In genomic region chr16:1691956-1692355, GRCh38 we compare ENCODE assay signal across 12 cellular contexts. TPM values are rescaled to one million over a fixed set of nuclear protein-coding genes. Genes with fewer than 3 reads are reported as not detected.
DNase-seq lines count a peak whose midpoint lies in the region; TF ChIP-seq lines count a peak whose summit lies in the region.
"Had no signal": no experiment of that assay in that cellular context is flagged by ENCODE, and none has a peak within 500 bp of the region (broad histone marks: within the 10 kb centered on the region; RNA-seq: fewer than 3 reads in every experiment).

No MANE protein-coding gene starts in this region.

- H3K4me1 ChIP-seq in ascending aorta (peaks cover 0 to 9% of the 10 kb centered on the region in 2 donors), ovary (ENCODE audit: insufficient read depth) (no peaks in the 10 kb centered on the region)

- peak; percentile 97 for DNase-seq in A172 (ENCODE audit: low spot score)
- peak; percentile 75 for DNase-seq in HK-2 (ENCODE audit: unreplicated experiment)
- no peak for DNase-seq in ascending aorta (ENCODE audit: low spot score in 2 of 2)
- DNase-seq in glomerular visceral epithelial cell (ENCODE audit: extremely low spot score): peak; percentile 91
- DNase-seq in ovary: no peak
- DNase-seq in DMS 273 treated with DMSO at 0.1 percent for 48 hours (lab: John Stamatoyannopoulos, UW): no peak
- DNase-seq in type B pancreatic cell (ENCODE audit: extremely low spot score, unreplicated experiment): no peak
- DNase-seq in DMS153 (lab: John Stamatoyannopoulos, UW): no peak
- DNase-seq: AML-193; naive thymus-derived CD8-positive, alpha-beta T cell; NCI-H446 had no signal

- H3K4me3 Mint-ChIP-seq in type B pancreatic cell: no peak overlapping the region
- H3K4me3 Mint-ChIP-seq: brain; naive thymus-derived CD8-positive, alpha-beta T cell had no signal

- peaks cover 8% of the 10 kb centered on the region for H3K4me1 Mint-ChIP-seq in type B pancreatic cell (ENCODE audit: unreplicated experiment)
- H3K4me1 Mint-ChIP-seq: brain had no signal

- no peak for TF ChIP-seq POLR2A in ovary (IDR thresholded peaks at IDR 0.05)

- no peak for TF ChIP-seq CTCF in ascending aorta (IDR thresholded peaks at IDR 0.05)
- no peak for TF ChIP-seq CTCF in ovary (IDR thresholded peaks at IDR 0.05)
- TF ChIP-seq CTCF in type B pancreatic cell (conservative IDR thresholded peaks at IDR 0.05): no peak

- peaks cover 50% of the 10 kb centered on the region for H3K36me3 Mint-ChIP-seq in type B pancreatic cell

- H3K36me3 ChIP-seq in ascending aorta (peaks cover 28 to 37% of the 10 kb centered on the region in 2 donors), ovary (no peaks in the 10 kb centered on the region)

- no peaks in the 10 kb centered on the region for H3K9me3 ChIP-seq in ascending aorta
- no peaks in the 10 kb centered on the region for H3K9me3 ChIP-seq in ovary

- H3K27ac ChIP-seq in ascending aorta: peak overlapping the region; percentile 36 to 60
- H3K27ac ChIP-seq in ovary: no peak overlapping the region

- intact Hi-C loops in ascending aorta (cut with DNase I): no loop called here
- intact Hi-C loops in ovary (cut with DNase I): loop anchor here in 1 of 4 donors (10.0 kb wide), 1 partner anchor 217 kb away; the partner anchor contains the start of gene CLCN7

- TF ChIP-seq EP300 in ovary (IDR thresholded peaks at IDR 0.05): no peak

- no peaks in the 10 kb centered on the region for H3K27me3 ChIP-seq in ascending aorta
- H3K27me3 ChIP-seq in ovary: no peaks in the 10 kb centered on the region

- 89 to 92% (median 91%) methylated on average over 21 of the region's 21 CpGs for WGBS in ovary, 3 donors

- H3K4me3 ChIP-seq in ascending aorta (no peak overlapping the region), ovary (no peak overlapping the region)

- no peak overlapping the region for H3K27ac Mint-ChIP-seq in type B pancreatic cell
- H3K27ac Mint-ChIP-seq: brain; naive thymus-derived CD8-positive, alpha-beta T cell had no signal

- H3K9me3 Mint-ChIP-seq in type B pancreatic cell: no peaks in the 10 kb centered on the region
- H3K9me3 Mint-ChIP-seq: brain; naive thymus-derived CD8-positive, alpha-beta T cell had no signal

- no peaks in the 10 kb centered on the region for H3K27me3 Mint-ChIP-seq in type B pancreatic cell
- H3K27me3 Mint-ChIP-seq: brain; naive thymus-derived CD8-positive, alpha-beta T cell had no signal

RNA-seq across cellular contexts. Expression of gene JPT2, which starts 13.9 kb away (rescaled TPM):
- total RNA-seq in A172 (2014; rRNA removed; shearing (Covaris generic)): 120 and 149 TPM in 2 replicates
- total RNA-seq in ascending aorta (18.3 TPM), ovary (10 to 100 TPM; 14.4 to 51.8 (median 44.1) TPM), type B pancreatic cell (ENCODE audit: low replicate concordance) (116 and 132 TPM in 2 replicates)
- 10 to 100 TPM; 22.3 to 44.9 TPM for polyA plus RNA-seq in ovary

RNA-seq across cellular contexts. Expression of gene MAPK8IP3, which starts 14.0 kb away (rescaled TPM):
- total RNA-seq in A172 (2014; rRNA removed; shearing (Covaris generic)): 26.0 and 39.3 TPM in 2 replicates
- total RNA-seq in ascending aorta: 57.4 TPM
- total RNA-seq in ovary: 100 to 1,000 TPM in 1 of 7 donors, 10 to 100 TPM in 6; 50.3 to 117 (median 75.5) TPM
- polyA plus RNA-seq in ovary: 10 to 100 TPM in 1 of 2 donors, 1 to 10 TPM in 1; 7.0 to 60.8 TPM
- 50.4 and 97.5 TPM in 2 replicates for total RNA-seq in type B pancreatic cell (ENCODE audit: low replicate concordance)

Comparison
In these comparisons a context has a peak if more than half of its experiments do, and no peak if none do; other contexts are left out.
1. DNase-seq: peak in A172 (single experiment), HK-2 (single experiment) and glomerular visceral epithelial cell (single experiment); none in ascending aorta (0 of 2), ovary (0 of 5), DMS 273 treated with DMSO at 0.1 percent for 48 hours (single experiment), type B pancreatic cell (single experiment) and DMS153 (single experiment).
2. H3K27ac ChIP-seq: peak in ascending aorta (2 of 2); none in ovary (0 of 2).